In genomic region chr3:38083254-38083653, GRCh38 we compare ENCODE assay signal across 4 cellular contexts. TPM values are rescaled to one million over a fixed set of nuclear protein-coding genes. Genes with fewer than 3 reads are reported as not detected.
"Had no signal": no experiment of that assay in that cellular context is flagged by ENCODE, and none has a peak within 500 bp of the region (broad histone marks: within the 10 kb centered on the region; RNA-seq: fewer than 3 reads in every experiment).

No MANE protein-coding gene starts in this region.

RNA-seq across cellular contexts. Expression of gene DLEC1, which starts 44.2 kb away (rescaled TPM):
- total RNA-seq: lung microvascular endothelial cell, myocyte had no signal
- polyA plus RNA-seq: keratinocyte, mammary epithelial cell had no signal
